In the genomic region with DNA sequence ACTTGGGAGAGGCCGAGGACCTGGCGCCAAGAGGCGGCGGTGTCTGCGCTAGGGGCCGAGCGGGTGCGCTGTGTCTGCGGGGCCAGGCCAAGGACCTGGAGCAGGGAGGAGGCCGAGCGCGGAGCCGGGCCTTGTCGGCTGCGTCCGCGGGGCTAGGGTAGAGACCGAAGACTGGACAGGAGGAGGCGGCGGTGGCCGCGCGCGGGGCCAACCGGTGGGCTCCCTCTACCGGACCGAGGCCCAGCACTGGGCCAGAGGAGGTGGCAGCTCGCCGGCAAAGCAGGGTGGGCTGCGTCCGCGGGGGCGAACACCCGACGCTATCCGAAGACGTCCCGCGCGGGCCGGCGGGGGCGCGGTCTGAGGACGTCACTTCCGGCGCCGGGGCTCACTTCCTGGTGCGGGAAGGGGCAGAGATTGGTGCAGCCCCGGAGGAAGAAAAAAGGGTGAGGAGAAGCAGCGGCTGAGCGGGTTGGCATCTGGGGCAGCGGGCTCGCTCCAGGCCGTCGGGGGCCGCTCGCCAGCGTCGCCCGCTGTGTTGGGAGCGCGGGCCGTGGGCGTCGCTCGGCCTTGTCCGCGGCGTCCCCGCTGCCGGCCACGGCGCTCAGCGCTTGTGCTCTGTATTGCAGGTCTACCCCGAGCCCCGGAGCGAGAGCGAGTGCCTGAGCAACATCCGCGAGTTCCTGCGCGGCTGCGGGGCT, we compare ENCODE assay signal across 7 cellular contexts.
DNase-seq lines count a peak whose midpoint lies in the region; ATAC-seq, FAIRE-seq and TF ChIP-seq lines count a peak whose summit lies in the region.

No MANE protein-coding gene starts in this region.

- H3K4me3 ChIP-seq in retinal pigment epithelial cell (ENCODE audit: low read length) = peak overlapping the region; percentile 89

- peak; percentile 15 for TF ChIP-seq CTCF in retinal pigment epithelial cell (conservative IDR thresholded peaks at IDR 0.05; ENCODE audit: low read depth, low read length)

- peak; percentile 87 for FAIRE-seq in GM18507 (lab: Jason Lieb, UNC)

- DNase-seq in GM18507 (ENCODE audit: extremely low spot score, insufficient read length, low read depth) (peak; percentile 90), NCI-H1930 (lab: John Stamatoyannopoulos, UW) (peak; percentile 94 to 95), T-helper 9 cell (peak; percentile 90), astrocyte of the hippocampus (ENCODE audit: low read depth, low spot score) (peak; percentile 98), hypothalamus (lab: John Stamatoyannopoulos, UW) (peak; percentile 68 to 97 (median 90)), retinal pigment epithelial cell (ENCODE audit: low read depth) (peak; percentile 72)

- peak; percentile 90 for ATAC-seq in HG02970 (IDR thresholded peaks at IDR 0.05; ENCODE audit: low FRiP score, unreplicated experiment)

Comparison
In these comparisons a context has a peak if more than half of its experiments do, and no peak if none do; other contexts are left out.
1. Peak in every context shown above with its lines: DNase-seq, ATAC-seq and H3K4me3 ChIP-seq.